13 cellular contexts compared by ENCODE assay signal in the genomic region with DNA sequence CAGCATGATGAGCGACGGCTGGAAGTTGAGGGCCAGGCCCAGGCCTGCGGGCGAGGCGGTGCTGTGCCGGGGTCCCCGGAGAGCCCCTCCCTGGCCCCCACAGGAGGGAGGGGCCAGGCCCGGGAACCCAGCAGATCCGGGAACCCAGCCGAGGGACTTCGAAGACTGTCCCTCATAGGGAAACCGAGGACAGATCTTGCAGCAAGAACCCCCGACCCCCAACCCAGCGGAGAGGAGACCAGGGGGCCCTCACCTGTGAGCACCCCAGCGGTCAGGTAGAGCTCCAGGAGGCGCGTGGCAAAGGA. TPM values are rescaled to one million over a fixed set of nuclear protein-coding genes. Genes with fewer than 3 reads are reported as not detected.
DNase-seq lines count a peak whose midpoint lies in the region; ATAC-seq and TF ChIP-seq lines count a peak whose summit lies in the region.
"Had no signal": no experiment of that assay in that cellular context is flagged by ENCODE, and none has a peak within 500 bp of the region (broad histone marks: within the 10 kb centered on the region; RNA-seq: fewer than 3 reads in every experiment).

No MANE protein-coding gene starts in this region.

- no peak overlapping the region for H3K4me3 Mint-ChIP-seq in type B pancreatic cell

- 7 to 13% (median 9%) methylated on average over 3 to 17 of the region's 17 CpGs; no CpG with 5 or more reads in 1 of the 4 donors for WGBS in heart left ventricle, 4 donors
- 6 to 8% methylated on average over 17 of the region's 17 CpGs for WGBS in esophagus, 2 donors

- H3K79me2 ChIP-seq in parathyroid adenoma: no peaks in the 10 kb centered on the region

- peak overlapping the region; percentile 5 to 52 (median 44) for H3K4me3 ChIP-seq in heart left ventricle
- peak overlapping the region; percentile 30 to 45 for H3K4me3 ChIP-seq in esophagus (ENCODE audit: low read depth in 1 of 2, low read length in 2 of 2)
- peak overlapping the region; percentile 39 for H3K4me3 ChIP-seq in parathyroid adenoma (ENCODE audit: low read depth, low read length)

- ATAC-seq in heart left ventricle (no peak), Right ventricle myocardium inferior (no peak), GM19463 (IDR thresholded peaks at IDR 0.05; ENCODE audit: unreplicated experiment) (no peak), HG03520 (IDR thresholded peaks at IDR 0.05; ENCODE audit: unreplicated experiment) (no peak)

- peaks cover 5 to 23% (median 15%) of the 10 kb centered on the region in 12 donors for H3K4me1 ChIP-seq in heart left ventricle
- H3K4me1 ChIP-seq in esophagus (ENCODE audit: control insufficient read depth in 2 of 2, insufficient read depth in 2 of 2, low read length in 1 of 2): peaks cover 12 to 15% of the 10 kb centered on the region in 2 donors
- no peaks in the 10 kb centered on the region for H3K4me1 ChIP-seq in parathyroid adenoma

- H3K36me3 Mint-ChIP-seq in type B pancreatic cell: no peaks in the 10 kb centered on the region

- TF ChIP-seq POLR2A in heart left ventricle (IDR thresholded peaks at IDR 0.05): no peak

- intact Hi-C loops in heart left ventricle (cut with DNase I): no loop called here
- intact Hi-C loops in Right ventricle myocardium inferior (cut with DNase I): no loop called here

- no peak overlapping the region for H3K27ac Mint-ChIP-seq in type B pancreatic cell

- H3K27me3 ChIP-seq in heart left ventricle (peaks cover 0 to 35% (median 9%) of the 10 kb centered on the region in 9 donors), esophagus (ENCODE audit: control insufficient read depth in 1 of 2, insufficient read depth in 2 of 2, low read length in 2 of 2) (peaks cover 0 to 4% of the 10 kb centered on the region in 2 donors), parathyroid adenoma (ENCODE audit: control insufficient read depth, insufficient read depth, low read length) (no peaks in the 10 kb centered on the region)

- H3K4me1 Mint-ChIP-seq in type B pancreatic cell (ENCODE audit: unreplicated experiment): no peaks in the 10 kb centered on the region

- peak overlapping the region; percentile 71 for H3K4me2 ChIP-seq in parathyroid adenoma (ENCODE audit: low read length)

- H3K27me3 Mint-ChIP-seq in type B pancreatic cell: no peaks in the 10 kb centered on the region

- H3K9ac ChIP-seq in parathyroid adenoma: no peak overlapping the region

- no peaks in the 10 kb centered on the region for H3K9me3 Mint-ChIP-seq in type B pancreatic cell

- DNase-seq in heart left ventricle (no peak), Right ventricle myocardium inferior (ENCODE audit: missing footprints) (no peak), type B pancreatic cell (ENCODE audit: extremely low spot score, unreplicated experiment) (peak; percentile 69), NCI-H2107 (lab: John Stamatoyannopoulos, UW) (no peak)
- DNase-seq: DND-41, foreskin melanocyte, NCI-H2227 treated with DMSO at 0.1 percent for 48 hours had no signal

- H2AFZ ChIP-seq in parathyroid adenoma: peak overlapping the region; percentile 25

- H3K36me3 ChIP-seq in heart left ventricle (no peaks in the 10 kb centered on the region), esophagus (ENCODE audit: control insufficient read depth in 2 of 2, insufficient read depth in 2 of 2, low read length in 1 of 2) (peaks cover 0 to 3% of the 10 kb centered on the region in 2 donors), parathyroid adenoma (ENCODE audit: control insufficient read depth, insufficient read depth, low read length) (no peaks in the 10 kb centered on the region)

- no peak for TF ChIP-seq CTCF in heart left ventricle (IDR thresholded peaks at IDR 0.05)
- TF ChIP-seq CTCF in parathyroid adenoma (IDR thresholded peaks at IDR 0.05): no peak
- no peak for TF ChIP-seq CTCF in type B pancreatic cell (conservative IDR thresholded peaks at IDR 0.05)

- H3K27ac ChIP-seq in heart left ventricle (peak overlapping the region in 2 of 12 donors; percentile 12 to 13), esophagus (ENCODE audit: low read depth in 2 of 2, low read length in 1 of 2) (no peak overlapping the region), parathyroid adenoma (no peak overlapping the region)

- H3K9me3 ChIP-seq in heart left ventricle: no peaks in the 10 kb centered on the region
- peaks cover 0 to 2% of the 10 kb centered on the region in 2 donors for H3K9me3 ChIP-seq in esophagus (ENCODE audit: control insufficient read depth in 2 of 2, insufficient read depth in 1 of 2, low read depth in 1 of 2, low read length in 1 of 2)
- no peaks in the 10 kb centered on the region for H3K9me3 ChIP-seq in parathyroid adenoma (ENCODE audit: control insufficient read depth, low read length)

RNA-seq across cellular contexts. Expression of a gene that starts 2.4 kb away (rescaled TPM):
- total RNA-seq in heart left ventricle: not detected
- polyA plus RNA-seq in heart left ventricle: under 1 TPM in 1 of 2 donors, not detected in 1; 0.34 TPM
- total RNA-seq in Right ventricle myocardium inferior: not detected
- under 1 TPM; 0.25 to 0.41 TPM for polyA plus RNA-seq in esophagus
- total RNA-seq in type B pancreatic cell (ENCODE audit: low replicate concordance): not detected in 2 replicates
- total RNA-seq: LHCN-M2, RPMI7951 had no signal

RNA-seq across cellular contexts. Expression of a gene that starts 24.4 kb away (rescaled TPM):
- 10 to 100 TPM; 18.8 to 39.5 (median 22.2) TPM for total RNA-seq in heart left ventricle
- 10 to 100 TPM; 26.5 to 41.5 TPM for polyA plus RNA-seq in heart left ventricle
- total RNA-seq in Right ventricle myocardium inferior: 20.9 TPM
- 10 to 100 TPM; 25.3 to 25.6 TPM for polyA plus RNA-seq in esophagus
- 45.4 and 45.6 TPM in 2 replicates for total RNA-seq in type B pancreatic cell (ENCODE audit: low replicate concordance)

RNA-seq across cellular contexts. Expression of a gene that starts 28.9 kb away (rescaled TPM):
- total RNA-seq in heart left ventricle (under 1 TPM in 8 of 9 donors, not detected in 1; 0.09 to 0.30 (median 0.22) TPM), Right ventricle myocardium inferior (0.30 TPM), type B pancreatic cell (ENCODE audit: low replicate concordance) (4.5 and 12.1 TPM in 2 replicates)
- polyA plus RNA-seq in heart left ventricle (under 1 TPM; 0.17 to 0.27 TPM), esophagus (10 to 100 TPM in 1 of 2 donors, 1 to 10 TPM in 1; 2.6 to 34.5 TPM)
